24 cellular contexts compared by ENCODE assay signal in genomic region chr4:5465956-5466355, GRCh38.
"Had no signal": no experiment of that assay in that cellular context is flagged by ENCODE, and none has a peak within 500 bp of the region (broad histone marks: within the 10 kb centered on the region; RNA-seq: fewer than 3 reads in every experiment).

No MANE protein-coding gene starts in this region.

- ATAC-seq: esophagus mucosa; gastrocnemius medialis; heart right ventricle; left colon; left lobe of liver; lower lobe of right lung; naive thymus-derived CD4-positive, alpha-beta T cell had no signal

- H3K9me3 ChIP-seq: esophagus squamous epithelium, gastrocnemius medialis, heart right ventricle, left ventricle myocardium inferior, lower lobe of right lung had no signal

- H3K36me3 Mint-ChIP-seq: naive thymus-derived CD4-positive, alpha-beta T cell had no signal

- H3K27ac Mint-ChIP-seq: naive thymus-derived CD4-positive, alpha-beta T cell had no signal

- H3K4me1 Mint-ChIP-seq: naive thymus-derived CD4-positive, alpha-beta T cell had no signal

- DNase-seq: dermis blood vessel endothelial cell; dorsolateral prefrontal cortex; effector CD4-positive, alpha-beta T cell; effector memory CD4-positive, alpha-beta T cell; erythroblast; esophagus squamous epithelium; foreskin fibroblast; foreskin melanocyte; gastrocnemius medialis; glutamatergic neuron; heart right ventricle; hippocampal formation; kidney; kidney glomerular epithelial cell; left colon; left ventricle myocardium inferior; lower lobe of right lung; mesenchymal stem cell; midbrain; naive thymus-derived CD4-positive, alpha-beta T cell had no signal

- H3K27ac ChIP-seq: coronary artery, dorsolateral prefrontal cortex, epithelial cell of prostate, esophagus squamous epithelium, gastrocnemius medialis, heart right ventricle, left ventricle myocardium inferior, lower lobe of right lung had no signal

- H3K4me3 Mint-ChIP-seq: naive thymus-derived CD4-positive, alpha-beta T cell had no signal

- H3K4me3 ChIP-seq: coronary artery, dorsolateral prefrontal cortex, esophagus squamous epithelium, gastrocnemius medialis, heart right ventricle, left ventricle myocardium inferior, lower lobe of right lung had no signal

- H3K27me3 ChIP-seq: dorsolateral prefrontal cortex, esophagus squamous epithelium, gastrocnemius medialis had no signal

- H3K36me3 ChIP-seq: esophagus squamous epithelium, gastrocnemius medialis, heart right ventricle, left ventricle myocardium inferior, lower lobe of right lung had no signal

- H3K4me1 ChIP-seq: esophagus squamous epithelium, gastrocnemius medialis, heart right ventricle, left ventricle myocardium inferior, lower lobe of right lung had no signal
